In the genomic region with DNA sequence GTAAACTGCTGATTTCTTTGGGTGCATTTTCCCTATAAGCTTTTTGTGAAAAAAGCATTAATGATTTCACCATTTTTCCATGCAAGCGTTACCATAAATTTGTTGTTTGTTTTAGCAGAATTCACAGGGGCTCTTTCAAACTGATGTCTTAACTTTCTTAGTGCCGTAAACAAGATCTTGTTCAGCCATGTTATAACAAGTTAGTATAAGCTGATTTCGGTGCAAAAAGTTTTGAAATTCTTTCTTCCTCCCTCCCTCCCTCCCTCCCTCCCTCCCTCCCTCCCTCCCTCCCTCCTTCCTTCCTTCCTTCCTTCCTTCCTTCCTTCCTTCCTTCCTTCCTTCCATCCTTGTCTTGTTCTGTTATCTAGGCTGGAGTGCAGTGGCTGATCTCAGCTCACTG, we compare ENCODE assay signal across 27 cellular contexts.
"Had no signal": no experiment of that assay in that cellular context is flagged by ENCODE, and none has a peak within 500 bp of the region (broad histone marks: within the 10 kb centered on the region; RNA-seq: fewer than 3 reads in every experiment).

No MANE protein-coding gene starts in this region.

- H3K4me3 ChIP-seq: stomach, suprapubic skin, testis, thoracic aorta, thyroid gland, tibial artery, tibial nerve, transverse colon, upper lobe of left lung, upper lobe of right lung, uterus, vagina had no signal

- H3K27ac ChIP-seq: stomach, suprapubic skin, testis, thoracic aorta, thyroid gland, tibial artery, tibial nerve, transverse colon, upper lobe of left lung, upper lobe of right lung, uterus, vagina had no signal

- H3K27me3 ChIP-seq: stomach, suprapubic skin, testis, thyroid gland, tibial artery, tibial nerve, transverse colon, upper lobe of left lung, upper lobe of right lung, uterus, vagina had no signal

- DNase-seq: stimulated activated CD4-positive, alpha-beta T cell treated with anti-CD3 and anti-CD28 coated beads, Interleukin-2, amount 100 ng/mL, for 48 hours; stimulated activated CD4-positive, alpha-beta T cell treated with anti-CD3 and anti-CD28 coated beads, Interleukin-4, amount 100 ng/mL, for 1 hour; stimulated activated CD4-positive, alpha-beta T cell treated with anti-CD3 and anti-CD28 coated beads, Interleukin-4, amount 100 ng/mL, for 24 hours; stimulated activated CD4-positive, alpha-beta T cell treated with anti-CD3 and anti-CD28 coated beads, Interleukin-4, amount 100 ng/mL, for 4 hours; stimulated activated CD8-positive, alpha-beta memory T cell treated with anti-CD3 and anti-CD28 coated beads, Interleukin-4, amount 100 ng/mL, for 48 hours; stimulated activated naive B cell treated with anti-CD40 and anti-IgM and Interleukin-4, amounts not matched to agents 10 μg/mL and 1 μg/mL and 100 μg/mL, for 72 hours; stimulated activated naive CD4-positive, alpha-beta T cell; stimulated activated naive CD4-positive, alpha-beta T cell treated with Interleukin-2 at 50 U/mL for 16 hours; stimulated activated naive CD8-positive, alpha-beta T cell treated with anti-CD3 and anti-CD28 coated beads, Interleukin-15, amount 100 ng/mL, for 72 hours; stimulated activated naive CD8-positive, alpha-beta T cell treated with anti-CD3 and anti-CD28 coated beads, Interleukin-15, Interleukin-2, amounts not matched to agents 100 U/mL and 50 U/mL, for 24 hours; stomach; substantia nigra; testis; thyroid gland; tibial artery; transverse colon; trophoblast cell; upper lobe of left lung; upper lobe of right lung; uterus had no signal

- H3K4me1 ChIP-seq: stomach, suprapubic skin, testis, thyroid gland, tibial artery, tibial nerve, transverse colon, upper lobe of left lung, upper lobe of right lung, uterus, vagina had no signal

- H3K36me3 ChIP-seq: stomach, suprapubic skin, thoracic aorta, thyroid gland, tibial artery, tibial nerve, transverse colon, upper lobe of left lung, upper lobe of right lung, uterus, vagina had no signal

- H3K9me3 ChIP-seq: stomach, suprapubic skin, testis, thoracic aorta, thyroid gland, tibial artery, tibial nerve, transverse colon, upper lobe of left lung, upper lobe of right lung, uterus, vagina had no signal

- ATAC-seq: stimulated activated effector memory CD8-positive, alpha-beta T cell treated with anti-CD3 and anti-CD28 coated beads, Interleukin-12 subunit alpha, Interleukin-12 subunit beta, amount 100 ng/mL, for 72 hours; stimulated activated memory B cell treated with anti-CD40 and anti-IgM and Interleukin-4, amounts not matched to agents 10 μg/mL and 1 μg/mL and 100 μg/mL, for 72 hours; stimulated activated naive B cell treated with anti-CD40 and anti-IgM and Interleukin-4, amounts not matched to agents 10 μg/mL and 1 μg/mL and 100 μg/mL, for 72 hours; stimulated activated naive CD8-positive, alpha-beta T cell treated with anti-CD3 and anti-CD28 coated beads, Interleukin-15, amount 100 ng/mL, for 72 hours; stimulated activated naive CD8-positive, alpha-beta T cell treated with anti-CD3 and anti-CD28 coated beads, Interleukin-15, Interleukin-2, amounts not matched to agents 100 U/mL and 50 U/mL, for 24 hours; upper lobe of right lung had no signal

- FAIRE-seq: urothelium cell line had no signal
